In the genomic region with DNA sequence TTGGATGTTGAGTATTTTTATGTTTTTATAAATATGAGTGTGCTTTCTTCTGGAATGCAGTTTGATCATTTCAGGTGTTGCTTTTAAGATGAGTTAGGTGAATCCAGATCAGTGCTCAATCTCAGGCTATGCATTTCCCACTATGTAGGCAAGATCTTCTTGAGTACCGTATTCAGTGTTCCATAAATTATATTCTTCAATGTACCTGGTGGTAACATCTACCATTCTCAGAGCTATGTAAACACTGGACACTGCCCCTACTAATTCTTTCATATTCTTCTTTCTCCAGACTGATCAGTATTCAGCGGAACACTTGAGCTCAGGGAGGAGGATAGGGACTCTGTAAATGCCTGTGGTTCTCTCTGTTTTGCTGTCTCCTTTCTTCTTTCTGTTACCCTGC, we compare ENCODE assay signal across 13 cellular contexts. TPM values are rescaled to one million over a fixed set of nuclear protein-coding genes. Genes with fewer than 3 reads are reported as not detected.
"Had no signal": no experiment of that assay in that cellular context is flagged by ENCODE, and none has a peak within 500 bp of the region (broad histone marks: within the 10 kb centered on the region; RNA-seq: fewer than 3 reads in every experiment).

No MANE protein-coding gene starts in this region.

- H3K4me3 ChIP-seq: GM23248, HAP-1 had no signal

- FAIRE-seq: HepG2 had no signal

- H3K4me1 ChIP-seq: HAP-1 had no signal

- H3K36me3 ChIP-seq: HAP-1 had no signal

- H3K9me3 ChIP-seq: HAP-1 had no signal

- ATAC-seq: HCT116, HepG2 had no signal

- H3K4me2 ChIP-seq: KMS-11 had no signal

- H2AFZ ChIP-seq: GM23248 had no signal

- H3K27ac ChIP-seq: GM23248, HL-60, KMS-11 had no signal

- DNase-seq: GM23248, GOT3, H7, HFFc6, KBM-7 had no signal

- H3K9ac ChIP-seq: GM23248, KMS-11 had no signal

RNA-seq across cellular contexts. Expression of a gene that starts 25.5 kb away (rescaled TPM):
- total RNA-seq: GM23248, H4, H7, HepG2, HFFc6, HT1080 had no signal
- polyA plus RNA-seq: GM23248, HepG2, IgD-negative memory B cell had no signal
